In genomic region chr11:45580399-45580798, GRCh38 we compare ENCODE assay signal across 12 cellular contexts.
DNase-seq lines count a peak whose midpoint lies in the region; ATAC-seq and TF ChIP-seq lines count a peak whose summit lies in the region.
"Had no signal": no experiment of that assay in that cellular context is flagged by ENCODE, and none has a peak within 500 bp of the region (broad histone marks: within the 10 kb centered on the region; RNA-seq: fewer than 3 reads in every experiment).

No MANE protein-coding gene starts in this region.

- POLR2A ChIA-PET in A673 (lab: Charles Lee; ENCODE audit: low non-redundant PET), result no interaction called here
- POLR2A ChIA-PET in WTC11 (lab: Charles Lee), result no interaction called here

- peaks cover 9% of the 10 kb centered on the region for H3K27me3 Mint-ChIP-seq in WTC11 (ENCODE audit: low read depth)

- H3K9me3 Mint-ChIP-seq in WTC11, result no peaks in the 10 kb centered on the region

- H3K4me1 Mint-ChIP-seq in WTC11, result peaks cover 17% of the 10 kb centered on the region
- H3K4me1 Mint-ChIP-seq: IgD-negative memory B cell had no signal

- no peaks in the 10 kb centered on the region for H3K36me3 ChIP-seq in A673 (ENCODE audit: insufficient read depth, low read length, poor library complexity, severe bottlenecking)
- H3K36me3 ChIP-seq in spleen, result no peaks in the 10 kb centered on the region
- H3K36me3 ChIP-seq: HAP-1 had no signal

- BruUV-seq in A673 (replicated peaks; lab: Mats Ljungman, UMichigan), result no TSS peak

- 14 to 31% (median 24%) methylated on average over 6 of the region's 6 CpGs for WGBS in spleen, 5 donors

- TF ChIP-seq POLR2A in spleen (IDR thresholded peaks at IDR 0.05), result no peak

- TF ChIP-seq CTCF in A673 (conservative IDR thresholded peaks at IDR 0.05; ENCODE audit: low read depth, low read length), result no peak
- TF ChIP-seq CTCF in WTC11 (IDR thresholded peaks at IDR 0.05), result no peak
- no peak for TF ChIP-seq CTCF in spleen (IDR thresholded peaks at IDR 0.05 in 8 of 11, conservative IDR thresholded peaks at IDR 0.05 in 3 of 11)

- no peaks in the 10 kb centered on the region for H3K9me3 ChIP-seq in A673 (ENCODE audit: low read depth, low read length, poor library complexity, severe bottlenecking)
- no peaks in the 10 kb centered on the region for H3K9me3 ChIP-seq in spleen
- H3K9me3 ChIP-seq: HAP-1 had no signal

- intact Hi-C loops in A673 (cut with micrococcal nuclease; ENCODE audit: unreplicated experiment), result no loop called here
- intact Hi-C loops in spleen (cut with DNase I; ENCODE audit: low total_unique reads), result no loop called here

- ATAC-seq in WTC11, result peak; percentile 24; the same call in 1 of the 2 replicates

- no peak overlapping the region for H3K27ac Mint-ChIP-seq in WTC11
- H3K27ac Mint-ChIP-seq: IgD-negative memory B cell had no signal

- DNase-seq in A673 (ENCODE audit: low spot score) (peak; percentile 63), HT-29 (ENCODE audit: low spot score) (peak; percentile 48), WTC11 (ENCODE audit: low spot score) (peak; percentile 56), iPS DF 19.7 (ENCODE audit: low read depth, low spot score) (peak; percentile 23), spleen (no peak), NCI-H526 treated with DMSO at 0.1 percent for 48 hours (lab: John Stamatoyannopoulos, UW) (no peak), NCI-H2227 treated with DMSO at 0.1 percent for 48 hours (lab: John Stamatoyannopoulos, UW) (no peak)
- no peak for DNase-seq in activated effector memory CD4-positive, alpha-beta T cell treated with anti-CD3 and anti-CD28 coated beads, Interleukin-2, amount 50 U/mL, for 16 hours
- DNase-seq: kidney had no signal

- CTCF ChIA-PET in A673 (lab: Charles Lee) (no interaction called here), WTC11 (lab: Charles Lee) (interaction anchor here (1.1 kb wide), 1 partner anchor 74 kb away, joined by 3 read pairs; no protein-coding TSS in a partner anchor)

- H3K4me3 ChIP-seq in A673 (ENCODE audit: low read depth, low read length, poor library complexity, severe bottlenecking) (no peak overlapping the region), spleen (no peak overlapping the region)
- H3K4me3 ChIP-seq: HAP-1 had no signal

- no peak overlapping the region for H3K4me3 Mint-ChIP-seq in WTC11
- H3K4me3 Mint-ChIP-seq: IgD-negative memory B cell had no signal

- H3K27me3 ChIP-seq in A673 (replicated peaks; ENCODE audit: insufficient read depth, low read depth, low read length, poor library complexity), result peaks cover 11% of the 10 kb centered on the region
- peaks cover 0 to 87% (median 0%) of the 10 kb centered on the region in 7 donors for H3K27me3 ChIP-seq in spleen (replicated peaks in 1 of 7)

- H3K36me3 Mint-ChIP-seq in WTC11, result no peaks in the 10 kb centered on the region
- H3K36me3 Mint-ChIP-seq: IgD-negative memory B cell had no signal

- H3K27ac ChIP-seq in A673 (ENCODE audit: low read depth, low read length, poor library complexity, severe bottlenecking), result no peak overlapping the region
- no peak overlapping the region for H3K27ac ChIP-seq in spleen
- H3K27ac ChIP-seq: C4-2B had no signal

- H3K4me1 ChIP-seq in A673 (ENCODE audit: insufficient read depth, low read length, poor library complexity, severe bottlenecking), result no peaks in the 10 kb centered on the region
- H3K4me1 ChIP-seq in spleen, result no peaks in the 10 kb centered on the region
- H3K4me1 ChIP-seq: HAP-1 had no signal

TF ChIP-seq in WTC11, 78 proteins besides CTCF, POLR2A, EP300 and RAD21:
- TF ChIP-seq, protein P1, sequence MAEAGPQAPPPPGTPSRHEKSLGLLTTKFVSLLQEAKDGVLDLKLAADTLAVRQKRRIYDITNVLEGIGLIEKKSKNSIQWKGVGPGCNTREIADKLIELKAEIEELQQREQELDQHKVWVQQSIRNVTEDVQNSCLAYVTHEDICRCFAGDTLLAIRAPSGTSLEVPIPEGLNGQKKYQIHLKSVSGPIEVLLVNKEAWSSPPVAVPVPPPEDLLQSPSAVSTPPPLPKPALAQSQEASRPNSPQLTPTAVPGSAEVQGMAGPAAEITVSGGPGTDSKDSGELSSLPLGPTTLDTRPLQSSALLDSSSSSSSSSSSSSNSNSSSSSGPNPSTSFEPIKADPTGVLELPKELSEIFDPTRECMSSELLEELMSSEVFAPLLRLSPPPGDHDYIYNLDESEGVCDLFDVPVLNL (CRISPR knock-in tag; IDR thresholded peaks at IDR 0.05; ENCODE audit: borderline replicate concordance, low read depth), result no peak
- TF ChIP-seq TEAD4 (CRISPR knock-in tag; IDR thresholded peaks at IDR 0.05), result peak; percentile 50; the same call in 1 of the 2 replicates
- TF ChIP-seq USF1 (CRISPR knock-in tag; IDR thresholded peaks at IDR 0.05), result 0 out of 2 replicates have a peak, but pooled peaks have one; percentile 18

Comparison
In these comparisons a context has a peak if more than half of its experiments do, and no peak if none do; other contexts are left out.
1. DNase-seq: peak in A673 (single experiment), HT-29 (single experiment), WTC11 (single experiment) and iPS DF 19.7 (single experiment); none in spleen (single experiment), activated effector memory CD4-positive, alpha-beta T cell treated with anti-CD3 and anti-CD28 coated beads, Interleukin-2, amount 50 U/mL, for 16 hours (single experiment), NCI-H526 treated with DMSO at 0.1 percent for 48 hours (single experiment) and NCI-H2227 treated with DMSO at 0.1 percent for 48 hours (single experiment).